Comparison of ENCODE assay signal across 19 cellular contexts in the genomic region with DNA sequence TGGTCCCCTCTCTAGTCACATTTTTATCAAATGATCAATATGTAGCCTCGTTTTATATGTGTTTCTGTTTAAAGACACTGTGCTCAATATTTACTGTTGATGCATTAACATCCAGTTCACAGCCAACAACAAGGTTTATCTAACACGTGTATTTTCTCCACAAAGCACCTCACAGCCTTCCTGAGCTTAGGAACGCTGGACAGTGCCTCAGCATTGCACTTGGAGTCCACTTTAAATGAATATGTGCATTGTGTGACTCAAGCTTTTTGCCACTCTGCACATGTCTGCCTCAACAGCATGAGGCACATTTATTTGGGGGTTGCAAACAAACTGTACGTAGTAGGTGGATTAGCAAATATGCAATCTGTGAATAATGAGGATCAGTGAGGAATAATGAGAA. TPM values are rescaled to one million over a fixed set of nuclear protein-coding genes. Genes with fewer than 3 reads are reported as not detected.
"Had no signal": no experiment of that assay in that cellular context is flagged by ENCODE, and none has a peak within 500 bp of the region (broad histone marks: within the 10 kb centered on the region; RNA-seq: fewer than 3 reads in every experiment).

No MANE protein-coding gene starts in this region.

- H3K27me3 ChIP-seq: MG63, SJSA1 had no signal

- H3K9me3 ChIP-seq: MG63, SJSA1 had no signal

- H3K27ac ChIP-seq: RWPE1, SJSA1, SK-N-MC had no signal

- DNase-seq: Karpas-422, KG1, MG63, NCI-H1092, NCI-H1105 treated with DMSO at 0.1 percent for 48 hours, NCI-H1417 treated with DMSO at 0.1 percent for 48 hours, NCI-H146, NCI-H1694 treated with DMSO at 0.1 percent for 48 hours, NCI-H1930, NCI-H2081, NCI-H2107, NCI-H2227 treated with DMSO at 0.1 percent for 48 hours, NCI-H524, NCI-H774, SHP77 treated with DMSO at 0.1 percent for 48 hours had no signal

- H3K4me3 ChIP-seq: MG63, SJSA1, SK-N-MC had no signal

- H3K36me3 ChIP-seq: MG63, SJSA1 had no signal

- H3K4me1 ChIP-seq: SJSA1 had no signal

- ATAC-seq: Panc1 had no signal

RNA-seq across cellular contexts. Expression of a gene that starts 4.9 kb away (rescaled TPM):
- total RNA-seq: SJSA1 had no signal
